In genomic region chr6:167819640-167820039, GRCh38 we compare ENCODE assay signal across 21 cellular contexts. TPM values are rescaled to one million over a fixed set of nuclear protein-coding genes. Genes with fewer than 3 reads are reported as not detected.
DNase-seq lines count a peak whose midpoint lies in the region; TF ChIP-seq lines count a peak whose summit lies in the region.
"Had no signal": no experiment of that assay in that cellular context is flagged by ENCODE, and none has a peak within 500 bp of the region (broad histone marks: within the 10 kb centered on the region; RNA-seq: fewer than 3 reads in every experiment).

No MANE protein-coding gene starts in this region.

- H3K9ac ChIP-seq in BLaER1 (no peak overlapping the region), mesendoderm (ENCODE audit: low read length) (no peak overlapping the region), smooth muscle cell (ENCODE audit: low read depth) (no peak overlapping the region)

- DNase-seq in DMS79 treated with DMSO at 0.1 percent for 48 hours (lab: John Stamatoyannopoulos, UW) (peak; percentile 46), NCI-H2029 treated with DMSO at 0.1 percent for 48 hours (lab: John Stamatoyannopoulos, UW) (peak; percentile 49), mesendoderm (no peak), smooth muscle cell (lab: John Stamatoyannopoulos, UW; ENCODE audit: unreplicated experiment) (no peak), HCEC 1CT (no peak), AG08395 (ENCODE audit: low spot score) (no peak)
- DNase-seq: activated CD4-positive, alpha-beta T cell treated with anti-CD3 and anti-CD28 coated beads for 48 hours; activated naive CD4-positive, alpha-beta T cell treated with anti-CD3 and anti-CD28 coated beads, Interleukin-2, amount 50 U/mL, for 16 hours; endodermal cell; esophagus squamous epithelium; gastrocnemius medialis; hippocampal formation; immature natural killer cell; naive thymus-derived CD4-positive, alpha-beta T cell; NCI-H526 treated with DMSO at 0.1 percent for 48 hours; stimulated activated CD4-positive, alpha-beta T cell treated with anti-CD3 and anti-CD28 coated beads, Interleukin-12 subunit alpha, Interleukin-12 subunit beta, amount 100 ng/mL, for 4 hours; stimulated activated naive CD4-positive, alpha-beta T cell treated with Interleukin-2 at 50 U/mL for 16 hours; T-helper 2 cell had no signal

- H3K79me1 ChIP-seq in mesendoderm (ENCODE audit: low read length), result peaks cover 2% of the 10 kb centered on the region

- no peak for TF ChIP-seq CTCF in smooth muscle cell (IDR thresholded peaks at IDR 0.05; ENCODE audit: borderline replicate concordance, insufficient read depth, poor library complexity, severe bottlenecking)

- peak overlapping the region; percentile 67 for H3K4me2 ChIP-seq in BLaER1
- H3K4me2 ChIP-seq in mesendoderm (ENCODE audit: low read length), result no peak overlapping the region
- no peak overlapping the region for H3K4me2 ChIP-seq in smooth muscle cell

- no peak overlapping the region for H2BK15ac ChIP-seq in mesendoderm (replicated peaks; ENCODE audit: low read depth)

- H2AFZ ChIP-seq in smooth muscle cell (ENCODE audit: low read depth), result no peak overlapping the region

- peaks cover 30% of the 10 kb centered on the region for H3K4me1 ChIP-seq in BLaER1
- no peaks in the 10 kb centered on the region for H3K4me1 ChIP-seq in mesendoderm (ENCODE audit: control insufficient read depth, low read depth, low read length)
- peaks cover 5% of the 10 kb centered on the region for H3K4me1 ChIP-seq in smooth muscle cell (ENCODE audit: low read depth)
- H3K4me1 ChIP-seq: gastrocnemius medialis, left lung had no signal

- H2AK5ac ChIP-seq in mesendoderm (ENCODE audit: low read length), result no peak overlapping the region

- H3F3A ChIP-seq in smooth muscle cell (ENCODE audit: low read depth), result peaks cover 1% of the 10 kb centered on the region

- no peaks in the 10 kb centered on the region for H3K9me3 ChIP-seq in BLaER1
- H3K9me3 ChIP-seq in smooth muscle cell (replicated peaks; ENCODE audit: low read depth), result no peaks in the 10 kb centered on the region
- H3K9me3 ChIP-seq: esophagus squamous epithelium, gastrocnemius medialis, left lung, thoracic aorta had no signal

- WGBS in mesendoderm (ENCODE audit: extremely low coverage, insufficient coverage, low lambda C conversion rate), result no CpG with 5 or more reads among the region's 12 CpGs
- 81% methylated on average over 12 of the region's 12 CpGs for WGBS in smooth muscle cell (ENCODE audit: low lambda C conversion rate)

- H2BK120ac ChIP-seq in mesendoderm (ENCODE audit: low read depth, low read length), result no peak overlapping the region

- peak overlapping the region; percentile 15 for H3K23ac ChIP-seq in mesendoderm (ENCODE audit: low read length)

- H3K27me3 ChIP-seq in BLaER1 (no peaks in the 10 kb centered on the region), mesendoderm (ENCODE audit: insufficient read depth, low read length, poor library complexity) (no peaks in the 10 kb centered on the region), smooth muscle cell (ENCODE audit: low read depth) (no peaks in the 10 kb centered on the region)
- H3K27me3 ChIP-seq: gastrocnemius medialis had no signal

- H4K20me1 ChIP-seq in BLaER1 (no peaks in the 10 kb centered on the region), smooth muscle cell (ENCODE audit: low read depth) (no peaks in the 10 kb centered on the region)

- no peak overlapping the region for H4K5ac ChIP-seq in mesendoderm (ENCODE audit: low read length)

- no peak overlapping the region for H3K4ac ChIP-seq in mesendoderm (ENCODE audit: low read depth, low read length)

- H3K36me3 ChIP-seq in BLaER1, result no peaks in the 10 kb centered on the region
- H3K36me3 ChIP-seq in mesendoderm (ENCODE audit: control insufficient read depth, insufficient read depth, low read length), result peaks cover 3% of the 10 kb centered on the region
- no peaks in the 10 kb centered on the region for H3K36me3 ChIP-seq in smooth muscle cell (ENCODE audit: low read depth)
- H3K36me3 ChIP-seq: esophagus squamous epithelium, gastrocnemius medialis, left lung, thoracic aorta had no signal

- H3K27ac ChIP-seq in BLaER1, result no peak overlapping the region
- no peak overlapping the region for H3K27ac ChIP-seq in mesendoderm (ENCODE audit: low read depth, low read length)
- H3K27ac ChIP-seq in smooth muscle cell (ENCODE audit: low read depth), result no peak overlapping the region
- H3K27ac ChIP-seq: esophagus squamous epithelium, gastrocnemius medialis, left lung, thoracic aorta had no signal

- H2BK5ac ChIP-seq in mesendoderm (ENCODE audit: low read length), result no peak overlapping the region

- no peaks in the 10 kb centered on the region for H3K79me2 ChIP-seq in mesendoderm (ENCODE audit: control insufficient read depth, insufficient read depth, low read length)
- H3K79me2 ChIP-seq in smooth muscle cell (ENCODE audit: low read depth), result no peaks in the 10 kb centered on the region

- H4K8ac ChIP-seq in mesendoderm (ENCODE audit: low read depth, low read length), result no peak overlapping the region

- H3K18ac ChIP-seq in mesendoderm (ENCODE audit: low read length), result no peak overlapping the region

- no peak overlapping the region for H3K56ac ChIP-seq in mesendoderm (ENCODE audit: low read length)

- H3K4me3 ChIP-seq in BLaER1 (no peak overlapping the region), mesendoderm (ENCODE audit: low read length) (no peak overlapping the region), smooth muscle cell (no peak overlapping the region)
- H3K4me3 ChIP-seq: esophagus squamous epithelium, gastrocnemius medialis, left lung, thoracic aorta had no signal

RNA-seq across cellular contexts. Expression of gene AFDN, which starts 7.1 kb away (rescaled TPM):
- 115 TPM for polyA plus RNA-seq in mesendoderm (2013, experiment 1 of 2)
- 113 TPM for polyA plus RNA-seq in mesendoderm (2013, experiment 2 of 2)
- total RNA-seq in smooth muscle cell, result 98.8 and 125 TPM in 2 replicates
- polyA plus RNA-seq in smooth muscle cell, result 52.3 and 83.7 TPM in 2 replicates

Comparison
In these comparisons a context has a peak if more than half of its experiments do, and no peak if none do; other contexts are left out.
1. DNase-seq: peak in DMS79 treated with DMSO at 0.1 percent for 48 hours (single experiment) and NCI-H2029 treated with DMSO at 0.1 percent for 48 hours (single experiment); none in mesendoderm (single experiment), smooth muscle cell (single experiment), HCEC 1CT (single experiment) and AG08395 (single experiment).